In the genomic region with DNA sequence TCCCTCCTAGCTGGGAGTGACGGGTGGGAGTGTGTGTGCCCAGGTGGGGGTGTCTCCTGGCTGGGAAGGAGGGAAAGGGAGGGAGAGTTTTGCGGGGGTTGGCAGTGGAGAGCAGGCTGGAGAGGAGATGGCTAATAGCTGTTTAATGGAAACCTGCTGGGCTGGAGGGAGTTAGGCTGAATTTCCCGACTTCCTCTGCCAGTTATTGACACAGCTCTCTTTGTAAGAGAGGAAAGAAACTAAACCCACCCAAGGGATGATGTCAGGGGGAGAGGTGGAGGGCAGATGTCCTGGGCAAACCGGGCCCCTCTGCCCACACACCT, we compare ENCODE assay signal across 7 cellular contexts. TPM values are rescaled to one million over a fixed set of nuclear protein-coding genes. Genes with fewer than 3 reads are reported as not detected.
DNase-seq lines count a peak whose midpoint lies in the region; ATAC-seq, FAIRE-seq and TF ChIP-seq lines count a peak whose summit lies in the region.
"Had no signal": no experiment of that assay in that cellular context is flagged by ENCODE, and none has a peak within 500 bp of the region (broad histone marks: within the 10 kb centered on the region; RNA-seq: fewer than 3 reads in every experiment).

No MANE protein-coding gene starts in this region.

- H2BK12ac ChIP-seq in H1 (ENCODE audit: low read depth, low read length), result no peak overlapping the region

- CTCF ChIA-PET in PC-3 (lab: Charles Lee), result interaction anchor here (0.6 to 2.6 kb wide), 6 partner anchors 14 to 748 kb away, joined by 3 to 90 read pairs (median 4); a partner anchor contains a TSS
- CTCF ChIA-PET in H1 (lab: Charles Lee; ENCODE audit: partially characterized antibody), result interaction anchor here (0.6 to 14.2 kb wide), 28 partner anchors 9 to 220 kb away, joined by 3 to 267 read pairs (median 9); a partner anchor contains a TSS

- no peak overlapping the region for H2BK120ac ChIP-seq in H1 (replicated peaks; ENCODE audit: low read depth, low read length)

- no peak overlapping the region for H3K4ac ChIP-seq in H1 (replicated peaks; ENCODE audit: insufficient read length, low read depth, low read length)

- no peak for DNase-seq in PC-3
- DNase-seq in H1 (ENCODE audit: low read depth in 1 of 2, low spot score in 2 of 2), result no peak
- no peak for DNase-seq in midbrain (lab: John Stamatoyannopoulos, UW)

- no peaks in the 10 kb centered on the region for H3K27me3 Mint-ChIP-seq in stimulated activated memory B cell treated with anti-CD40 and anti-IgM and Interleukin-4, amounts not matched to agents 10 μg/mL and 1 μg/mL and 100 μg/mL, for 72 hours

- no peaks in the 10 kb centered on the region for H3K23me2 ChIP-seq in H1 (ENCODE audit: low read depth, low read length)

- no peak overlapping the region for H2AK5ac ChIP-seq in H1 (ENCODE audit: low read depth, low read length)

- H3F3A ChIP-seq in PC-3 (ENCODE audit: low read length, unreplicated experiment), result no peaks in the 10 kb centered on the region

- no peak overlapping the region for H4K91ac ChIP-seq in H1 (replicated peaks; ENCODE audit: insufficient read length, low read length)

- no peak overlapping the region for H2BK15ac ChIP-seq in H1 (ENCODE audit: low read length)

- FAIRE-seq in H1 (lab: Jason Lieb, UNC), result no peak

- peak overlapping the region; percentile 53; the same call in 1 of the 2 replicates for H3K18ac ChIP-seq in H1 (ENCODE audit: extremely low read depth, low read length)

- no peak overlapping the region for H4K5ac ChIP-seq in H1 (ENCODE audit: insufficient read length, low read depth, low read length)

- 61% methylated on average over 4 of the region's 4 CpGs; no CpG with 5 or more reads in 1 of the 2 experiments for WGBS in H1 (ENCODE audit: extremely low coverage in 1 of 2, insufficient coverage in 1 of 2, insufficient read length in 1 of 2, insufficient replicate concordance in 2 of 2, low coverage in 1 of 2, low lambda C conversion rate in 2 of 2, missing lambda C conversion rate in 1 of 2), 2 experiments

- no peak overlapping the region for H3K56ac ChIP-seq in H1 (replicated peaks; ENCODE audit: insufficient read length, low read depth, low read length)

- no peaks in the 10 kb centered on the region for H3K79me2 ChIP-seq in PC-3 (ENCODE audit: low read length)
- H3K79me2 ChIP-seq in H1 (ENCODE audit: control insufficient read depth in 1 of 2, insufficient read depth in 2 of 2, low read length in 2 of 2), result no peaks in the 10 kb centered on the region

- no peak for TF ChIP-seq RAD21 in H1 (IDR thresholded peaks at IDR 0.05 in 1 of 2, conservative IDR thresholded peaks at IDR 0.05 in 1 of 2; ENCODE audit: low read depth in 2 of 2, low read length in 2 of 2)

- H2AFZ ChIP-seq in PC-3 (ENCODE audit: low read length) (no peak overlapping the region), H1 (ENCODE audit: low read length) (no peak overlapping the region)

- H3K9me2 ChIP-seq in PC-3 (replicated peaks; ENCODE audit: low read length), result no peaks in the 10 kb centered on the region

- H3K36me3 Mint-ChIP-seq in stimulated activated memory B cell treated with anti-CD40 and anti-IgM and Interleukin-4, amounts not matched to agents 10 μg/mL and 1 μg/mL and 100 μg/mL, for 72 hours, result peaks cover 41% of the 10 kb centered on the region

- no peak overlapping the region for H4K8ac ChIP-seq in H1 (ENCODE audit: extremely low read depth, insufficient read depth, low read length)

- H3K4me1 ChIP-seq in PC-3 (ENCODE audit: insufficient read depth, low read length) (no peaks in the 10 kb centered on the region), H1 (replicated peaks in 1 of 4; ENCODE audit: control insufficient read depth in 3 of 4, insufficient read depth in 4 of 4, low read length in 3 of 4) (peaks cover 6 to 17% (median 13%) of the 10 kb centered on the region in 4 experiments)

- H3K36me3 ChIP-seq in PC-3 (ENCODE audit: low read depth, low read length) (peaks cover 9% of the 10 kb centered on the region; the same call in 1 of the 2 replicates), H1 (ENCODE audit: control insufficient read depth in 2 of 4, insufficient read depth in 4 of 4, low read length in 3 of 4) (peaks cover 5 to 26% (median 10%) of the 10 kb centered on the region in 4 experiments; a peak in 7 of 8 replicates)

- H2BK20ac ChIP-seq in H1 (ENCODE audit: low read length), result no peak overlapping the region

- peak; percentile 12; the same call in 1 of the 2 replicates for ATAC-seq in PC-3
- ATAC-seq in stimulated activated memory B cell treated with anti-CD40 and anti-IgM and Interleukin-4, amounts not matched to agents 10 μg/mL and 1 μg/mL and 100 μg/mL, for 72 hours, result no peak
- ATAC-seq in GM19324 (IDR thresholded peaks at IDR 0.05; ENCODE audit: low FRiP score, unreplicated experiment), result no peak

- TF ChIP-seq EP300 in H1 (IDR thresholded peaks at IDR 0.05; ENCODE audit: borderline replicate concordance in 1 of 2, low read depth in 2 of 2, low read length in 2 of 2), result no peak

- peak overlapping the region; percentile 66 for H3K27ac Mint-ChIP-seq in stimulated activated memory B cell treated with anti-CD40 and anti-IgM and Interleukin-4, amounts not matched to agents 10 μg/mL and 1 μg/mL and 100 μg/mL, for 72 hours

- H3K4me3 ChIP-seq in PC-3 (ENCODE audit: low read length), result no peak overlapping the region
- no peak overlapping the region; a peak in 1 of 8 replicates for H3K4me3 ChIP-seq in H1 (ENCODE audit: extremely low read depth in 1 of 4, insufficient read depth in 2 of 4, low read depth in 3 of 4, low read length in 4 of 4)

- TF ChIP-seq CTCF in PC-3 (conservative IDR thresholded peaks at IDR 0.05; ENCODE audit: low read depth, low read length), result no peak
- no peak for TF ChIP-seq CTCF in H1 (IDR thresholded peaks at IDR 0.05; ENCODE audit: control extremely low read depth in 1 of 3, insufficient read depth in 1 of 3, low read depth in 1 of 3, low read length in 3 of 3)

- H3K27ac ChIP-seq in PC-3 (ENCODE audit: low read length) (no peak overlapping the region), H1 (ENCODE audit: low read depth, low read length) (0 out of 2 replicates have a peak overlapping the region, but pooled peaks have one; percentile 26)
- H3K27ac ChIP-seq: HL-60 had no signal

- no peak overlapping the region for H3K9ac ChIP-seq in PC-3 (ENCODE audit: low read length)
- H3K9ac ChIP-seq in H1 (replicated peaks in 1 of 4; ENCODE audit: extremely low read depth in 1 of 4, low read depth in 3 of 4, low read length in 3 of 4), result no peak overlapping the region

- no peak overlapping the region for H3K23ac ChIP-seq in H1 (ENCODE audit: insufficient read length)

- H3K79me1 ChIP-seq in H1 (ENCODE audit: low read depth, low read length), result no peaks in the 10 kb centered on the region

- no peaks in the 10 kb centered on the region for H3K9me3 ChIP-seq in PC-3 (ENCODE audit: low read length)
- H3K9me3 ChIP-seq in H1 (ENCODE audit: insufficient read depth in 2 of 2, low read depth in 1 of 2, low read length in 1 of 2), result no peaks in the 10 kb centered on the region

- POLR2A ChIA-PET in PC-3 (lab: Charles Lee; ENCODE audit: unreplicated experiment) (no interaction called here), H1 (lab: Charles Lee; ENCODE audit: partially characterized antibody) (interaction anchor here (0.9 to 59.0 kb wide), 20 partner anchors 9 to 171 kb away, joined by 3 to 1874 read pairs (median 8); a partner anchor contains a TSS)

- TF ChIP-seq POLR2A in H1 (IDR thresholded peaks at IDR 0.05; ENCODE audit: control extremely low read depth in 1 of 2, low read depth in 2 of 2, low read length in 2 of 2), result no peak

- H4K20me1 ChIP-seq in PC-3 (ENCODE audit: low read length) (no peaks in the 10 kb centered on the region), H1 (replicated peaks in 1 of 2; ENCODE audit: control insufficient read depth in 1 of 2, insufficient read depth in 2 of 2, low read length in 2 of 2) (peaks cover 0 to 2% of the 10 kb centered on the region in 2 experiments)

- H3K4me2 ChIP-seq in PC-3 (ENCODE audit: low read length), result no peak overlapping the region
- 0 out of 4 replicates have a peak overlapping the region, but pooled peaks of 1 of the 2 experiments have one; percentile 34 for H3K4me2 ChIP-seq in H1 (ENCODE audit: insufficient read depth in 1 of 2, low read depth in 2 of 2, low read length in 2 of 2)

- intact Hi-C loops in PC-3 (cut with micrococcal nuclease), result loop anchor here (1.0 to 10.0 kb wide), 3 partner anchors 63 to 169 kb away; no protein-coding TSS in a partner anchor

- H3K9me3 Mint-ChIP-seq in stimulated activated memory B cell treated with anti-CD40 and anti-IgM and Interleukin-4, amounts not matched to agents 10 μg/mL and 1 μg/mL and 100 μg/mL, for 72 hours, result no peaks in the 10 kb centered on the region

- peak overlapping the region; percentile 84; the same call in 1 of the 2 replicates for H2BK5ac ChIP-seq in H1 (ENCODE audit: low read depth, low read length)

- H3K4me1 Mint-ChIP-seq in stimulated activated memory B cell treated with anti-CD40 and anti-IgM and Interleukin-4, amounts not matched to agents 10 μg/mL and 1 μg/mL and 100 μg/mL, for 72 hours, result peaks cover 57% of the 10 kb centered on the region

- no peaks in the 10 kb centered on the region for H3K27me3 ChIP-seq in PC-3 (ENCODE audit: low read length)
- H3K27me3 ChIP-seq in H1 (replicated peaks in 1 of 4; ENCODE audit: control insufficient read depth in 3 of 4, extremely low read depth in 1 of 4, insufficient read depth in 3 of 4, low read length in 3 of 4), result no peaks in the 10 kb centered on the region

- no peak overlapping the region for H3K4me3 Mint-ChIP-seq in stimulated activated memory B cell treated with anti-CD40 and anti-IgM and Interleukin-4, amounts not matched to agents 10 μg/mL and 1 μg/mL and 100 μg/mL, for 72 hours

- H3K14ac ChIP-seq in H1 (ENCODE audit: insufficient read length), result no peak overlapping the region

- BruUV-seq in PC-3 (replicated peaks; lab: Mats Ljungman, UMichigan), result TSS peak; percentile 81

RNA-seq across cellular contexts. Expression of a gene that starts 10.2 kb away (rescaled TPM):
- 322 and 441 TPM in 2 replicates for total RNA-seq in PC-3 (2014; rRNA removed)
- total RNA-seq in H1 (2021; fragmentation: NEBNext Ultra II Directional; extraction: Animal tissue kit (Norgen Biotek cat#: 25700)), result 675 and 695 TPM in 2 replicates
- 291 and 412 TPM in 2 replicates for polyA plus RNA-seq in H1 (2011; rRNA removed)
- polyA plus RNA-seq in H1 (2011; cell fraction: cytosol; rRNA removed), result 422 TPM
- polyA plus RNA-seq in H1 (2011; cell fraction: nucleus; rRNA removed), result 936 TPM
- polyA plus RNA-seq in H1 (2012, experiment 1 of 2), result 420 to 558 TPM (median 549 TPM) in 4 replicates
- polyA plus RNA-seq in H1 (2012, experiment 2 of 2), result 262 TPM
- 360 TPM for polyA plus RNA-seq in H1 (2013, experiment 1 of 2)
- 337 TPM for polyA plus RNA-seq in H1 (2013, experiment 2 of 2)
- 399 and 421 TPM in 2 replicates for polyA minus RNA-seq in H1 (2011; rRNA and poly(A)+ RNA removed)
- 267 TPM for polyA minus RNA-seq in H1 (2011; cell fraction: cytosol; rRNA and poly(A)+ RNA removed)
- 311 TPM for polyA minus RNA-seq in H1 (2011; cell fraction: nucleus; rRNA and poly(A)+ RNA removed)

RNA-seq across cellular contexts. Expression of a gene that starts 18.6 kb away (rescaled TPM):
- total RNA-seq in PC-3 (2014; rRNA removed), result 63.9 and 87.3 TPM in 2 replicates
- 118 and 120 TPM in 2 replicates for total RNA-seq in H1 (2021; fragmentation: NEBNext Ultra II Directional; extraction: Animal tissue kit (Norgen Biotek cat#: 25700))
- 105 and 113 TPM in 2 replicates for polyA plus RNA-seq in H1 (2011; rRNA removed)
- polyA plus RNA-seq in H1 (2011; cell fraction: cytosol; rRNA removed), result 80.7 TPM
- polyA plus RNA-seq in H1 (2011; cell fraction: nucleus; rRNA removed), result 208 TPM
- 91.8 to 115 TPM (median 97.4 TPM) in 4 replicates for polyA plus RNA-seq in H1 (2012, experiment 1 of 2)
- polyA plus RNA-seq in H1 (2012, experiment 2 of 2), result 122 TPM
- polyA plus RNA-seq in H1 (2013, experiment 1 of 2), result 119 TPM
- polyA plus RNA-seq in H1 (2013, experiment 2 of 2), result 115 TPM
- polyA minus RNA-seq in H1 (2011; rRNA and poly(A)+ RNA removed), result 110 and 111 TPM in 2 replicates
- 60.9 TPM for polyA minus RNA-seq in H1 (2011; cell fraction: cytosol; rRNA and poly(A)+ RNA removed)
- 63.2 TPM for polyA minus RNA-seq in H1 (2011; cell fraction: nucleus; rRNA and poly(A)+ RNA removed)

RNA-seq across cellular contexts. Expression of a gene that starts 56.8 kb away (rescaled TPM):
- 43.9 and 50.0 TPM in 2 replicates for total RNA-seq in PC-3 (2014; rRNA removed)
- total RNA-seq in H1 (2021; fragmentation: NEBNext Ultra II Directional; extraction: Animal tissue kit (Norgen Biotek cat#: 25700)), result 140 and 141 TPM in 2 replicates
- 161 and 205 TPM in 2 replicates for polyA plus RNA-seq in H1 (2011; rRNA removed)
- polyA plus RNA-seq in H1 (2011; cell fraction: cytosol; rRNA removed), result 177 TPM
- 187 TPM for polyA plus RNA-seq in H1 (2011; cell fraction: nucleus; rRNA removed)
- 84.6 to 161 TPM (median 155 TPM) in 4 replicates for polyA plus RNA-seq in H1 (2012, experiment 1 of 2)
- 267 TPM for polyA plus RNA-seq in H1 (2012, experiment 2 of 2)
- polyA plus RNA-seq in H1 (2013, experiment 1 of 2), result 62.8 TPM
- polyA plus RNA-seq in H1 (2013, experiment 2 of 2), result 59.0 TPM
- polyA minus RNA-seq in H1 (2011; rRNA and poly(A)+ RNA removed), result 247 and 253 TPM in 2 replicates
- 115 TPM for polyA minus RNA-seq in H1 (2011; cell fraction: cytosol; rRNA and poly(A)+ RNA removed)
- polyA minus RNA-seq in H1 (2011; cell fraction: nucleus; rRNA and poly(A)+ RNA removed), result 78.3 TPM
- total RNA-seq: dermis microvascular lymphatic vessel endothelial cell had no signal

RNA-seq across cellular contexts. Expression of a gene that starts 57.3 kb away (rescaled TPM):
- total RNA-seq in PC-3 (2014; rRNA removed), result 72.7 and 79.7 TPM in 2 replicates
- total RNA-seq in H1 (2021; fragmentation: NEBNext Ultra II Directional; extraction: Animal tissue kit (Norgen Biotek cat#: 25700)), result 61.1 and 61.6 TPM in 2 replicates
- 94.2 and 126 TPM in 2 replicates for polyA plus RNA-seq in H1 (2011; rRNA removed)
- 106 TPM for polyA plus RNA-seq in H1 (2011; cell fraction: cytosol; rRNA removed)
- 245 TPM for polyA plus RNA-seq in H1 (2011; cell fraction: nucleus; rRNA removed)
- 59.3 to 105 TPM (median 99.7 TPM) in 4 replicates for polyA plus RNA-seq in H1 (2012, experiment 1 of 2)
- 74.3 TPM for polyA plus RNA-seq in H1 (2012, experiment 2 of 2)
- 33.7 TPM for polyA plus RNA-seq in H1 (2013, experiment 1 of 2)
- polyA plus RNA-seq in H1 (2013, experiment 2 of 2), result 31.1 TPM
- 24.7 and 28.9 TPM in 2 replicates for polyA minus RNA-seq in H1 (2011; rRNA and poly(A)+ RNA removed)
- polyA minus RNA-seq in H1 (2011; cell fraction: cytosol; rRNA and poly(A)+ RNA removed), result 20.5 TPM
- 38.8 TPM for polyA minus RNA-seq in H1 (2011; cell fraction: nucleus; rRNA and poly(A)+ RNA removed)
